ENCODE assay signal across 9 cellular contexts in the genomic region with DNA sequence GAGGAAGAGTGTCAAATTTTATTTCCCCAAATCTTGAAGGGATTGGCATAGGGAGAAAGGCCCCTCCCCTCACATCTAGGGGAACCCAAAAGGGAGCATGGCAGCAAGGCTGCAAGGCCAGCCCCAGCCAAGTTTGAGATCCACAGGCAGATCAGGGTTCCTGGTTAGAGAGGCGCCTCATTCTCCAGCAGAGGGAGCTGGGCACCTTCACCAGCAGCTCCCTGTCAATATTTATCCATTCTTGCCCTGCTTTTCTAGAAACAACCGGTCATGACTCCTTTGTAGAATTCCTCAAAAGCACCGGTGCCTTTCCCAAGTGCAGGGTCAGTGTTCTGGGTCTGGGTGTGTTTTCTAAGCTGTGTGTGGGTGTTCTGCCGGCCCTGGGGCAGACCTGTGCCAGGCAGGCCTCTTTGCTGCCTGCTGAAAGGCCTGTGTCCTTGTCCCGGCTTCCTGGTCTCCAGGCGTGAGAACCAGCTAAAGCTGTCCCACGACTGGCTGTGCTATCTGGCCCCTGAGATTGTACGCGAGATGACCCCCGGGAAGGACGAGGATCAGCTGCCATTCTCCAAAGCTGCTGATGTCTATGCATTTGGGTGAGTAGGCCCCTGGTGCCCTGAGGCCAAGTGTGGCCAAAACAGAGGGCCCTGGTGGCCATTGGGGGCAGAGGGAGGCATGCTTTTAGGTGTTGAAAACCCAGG. TPM values are rescaled to one million over a fixed set of nuclear protein-coding genes. Genes with fewer than 3 reads are reported as not detected.
A peak's percentile ranks its signal among the peaks of the same experiment; 100 is the strongest.
DNase-seq lines count a peak whose midpoint lies in the region; ATAC-seq, FAIRE-seq and TF ChIP-seq lines count a peak whose summit lies in the region.
"Had no signal": no experiment of that assay in that cellular context is flagged by ENCODE, and none has a peak within 500 bp of the region (broad histone marks: within the 10 kb centered on the region; RNA-seq: fewer than 3 reads in every experiment).

No MANE protein-coding gene starts in this region.

- no peaks in the 10 kb centered on the region for H3K9me3 ChIP-seq in DOHH2 (ENCODE audit: control insufficient read depth, insufficient read depth, low read length)
- no peaks in the 10 kb centered on the region for H3K9me3 ChIP-seq in CD8-positive, alpha-beta T cell (ENCODE audit: low read length)

- H3K79me2 ChIP-seq in DOHH2 (ENCODE audit: control insufficient read depth, low read length) (no peaks in the 10 kb centered on the region), KMS-11 (ENCODE audit: insufficient read depth, low read depth) (no peaks in the 10 kb centered on the region)

- FAIRE-seq in GM12891 (lab: Jason Lieb, UNC) = no peak

- H3K27me3 Mint-ChIP-seq in CD8-positive, alpha-beta T cell (ENCODE audit: low read depth) = no peaks in the 10 kb centered on the region

- H3F3A ChIP-seq in DOHH2 (ENCODE audit: control insufficient read depth, insufficient read depth) = no peaks in the 10 kb centered on the region

- in situ Hi-C loops in astrocyte of the cerebellum (cut with HindIII; ENCODE audit: low sequenced_read_pairs) = no loop called here

- H3K27me3 ChIP-seq in DOHH2 (ENCODE audit: control insufficient read depth, low read length) (peaks cover 5% of the 10 kb centered on the region; the same call in 1 of the 2 replicates), KMS-11 (ENCODE audit: insufficient read depth, low read depth) (no peaks in the 10 kb centered on the region)
- no peaks in the 10 kb centered on the region for H3K27me3 ChIP-seq in CD8-positive, alpha-beta T cell (ENCODE audit: insufficient read depth, low read length)

- POLR2A ChIA-PET in CD8-positive, alpha-beta T cell (lab: Charles Lee) = no interaction called here

- intact Hi-C loops in CD8-positive, alpha-beta T cell (cut with DNase I, micrococcal nuclease) = loop anchor here in 1 of 2 experiments (1.0 kb wide), 1 partner anchor 42 kb away; no protein-coding TSS in a partner anchor

- H3K36me3 ChIP-seq in DOHH2 (ENCODE audit: control insufficient read depth, low read length) (no peaks in the 10 kb centered on the region), KMS-11 (ENCODE audit: insufficient read depth) (no peaks in the 10 kb centered on the region)
- H3K36me3 ChIP-seq in CD8-positive, alpha-beta T cell (ENCODE audit: insufficient read depth, low read length) = peaks cover 9% of the 10 kb centered on the region

- H3K4me2 ChIP-seq in DOHH2 (ENCODE audit: low read length) (no peak overlapping the region), KMS-11 (no peak overlapping the region)

- H2AFZ ChIP-seq in KMS-11 (ENCODE audit: low read depth) = no peak overlapping the region

- H3K4me3 Mint-ChIP-seq in CD8-positive, alpha-beta T cell = no peak overlapping the region

- no peak overlapping the region for H3K27ac Mint-ChIP-seq in CD8-positive, alpha-beta T cell

- TF ChIP-seq POLR2A in GM12891 (IDR thresholded peaks at IDR 0.05; ENCODE audit: low read depth, low read length) = no peak

- CTCF ChIA-PET in CD8-positive, alpha-beta T cell (lab: Charles Lee) = interaction anchor here (0.7 to 18.1 kb wide), 4 partner anchors 8 to 42 kb away, joined by 3 to 181 read pairs (median 70); no protein-coding TSS in a partner anchor

- H3K4me1 ChIP-seq in DOHH2 (ENCODE audit: control insufficient read depth, low read length) (no peaks in the 10 kb centered on the region), KMS-11 (ENCODE audit: low read depth, poor library complexity, severe bottlenecking) (no peaks in the 10 kb centered on the region)
- no peaks in the 10 kb centered on the region for H3K4me1 ChIP-seq in CD8-positive, alpha-beta T cell (ENCODE audit: insufficient read depth, low read length)

- H3K9ac ChIP-seq in KMS-11 = no peak overlapping the region

- H3K4me1 Mint-ChIP-seq in CD8-positive, alpha-beta T cell (ENCODE audit: low read depth) = no peaks in the 10 kb centered on the region

- H3K27ac ChIP-seq in DOHH2 (ENCODE audit: low read depth, low read length) = no peak overlapping the region
- no peak overlapping the region for H3K27ac ChIP-seq in KMS-11
- H3K27ac ChIP-seq in CD8-positive, alpha-beta T cell (ENCODE audit: low read depth, low read length) = no peak overlapping the region
- H3K27ac ChIP-seq: SK-N-MC had no signal

- H3K4me3 ChIP-seq in DOHH2 (ENCODE audit: low read length) (no peak overlapping the region), KMS-11 (IDR thresholded peaks at IDR 0.05; ENCODE audit: insufficient read depth, low read depth, low read length) (no peak overlapping the region), astrocyte of the cerebellum (ENCODE audit: low read depth, low read length) (no peak overlapping the region)
- H3K4me3 ChIP-seq in CD8-positive, alpha-beta T cell (ENCODE audit: low read depth, low read length) = no peak overlapping the region
- H3K4me3 ChIP-seq: SK-N-MC had no signal

- DNase-seq in astrocyte of the cerebellum (ENCODE audit: low read depth) = peak; percentile 32
- DNase-seq in kidney tubule cell (ENCODE audit: low spot score) = peak; percentile 70
- DNase-seq in CD8-positive, alpha-beta T cell = no peak
- DNase-seq in KG1 (lab: John Stamatoyannopoulos, UW) = no peak
- DNase-seq in GM12891 (ENCODE audit: insufficient read length, low spot score) = no peak

- no peaks in the 10 kb centered on the region for H3K9me2 ChIP-seq in DOHH2 (replicated peaks; ENCODE audit: control insufficient read depth, low read length)

- no peaks in the 10 kb centered on the region for H4K20me1 ChIP-seq in DOHH2 (ENCODE audit: control insufficient read depth, insufficient read depth, low read depth, low read length)
- no peaks in the 10 kb centered on the region for H4K20me1 ChIP-seq in KMS-11 (ENCODE audit: insufficient read depth)

- H3K36me3 Mint-ChIP-seq in CD8-positive, alpha-beta T cell = peaks cover 73% of the 10 kb centered on the region

- TF ChIP-seq CTCF in DOHH2 (IDR thresholded peaks at IDR 0.05; ENCODE audit: low read depth, low read length, poor library complexity, severe bottlenecking) (peak; percentile 56), KMS-11 (conservative IDR thresholded peaks at IDR 0.05; ENCODE audit: low read depth, low read length) (peak; percentile 63), astrocyte of the cerebellum (IDR thresholded peaks at IDR 0.05; ENCODE audit: low read depth, low read length, missing control alignments) (peak; percentile 78)
- TF ChIP-seq CTCF in CD8-positive, alpha-beta T cell (IDR thresholded peaks at IDR 0.05) = no peak

- no peaks in the 10 kb centered on the region for H3K9me3 Mint-ChIP-seq in CD8-positive, alpha-beta T cell

- no peak for ATAC-seq in CD8-positive, alpha-beta T cell
- ATAC-seq in GM19324 (IDR thresholded peaks at IDR 0.05; ENCODE audit: low FRiP score, unreplicated experiment) = no peak

TF ChIP-seq in GM12891, 5 proteins besides CTCF, POLR2A, EP300 and RAD21:
- no peak for TF ChIP-seq POLR2AphosphoS5 (IDR thresholded peaks at IDR 0.05; ENCODE audit: low read depth, low read length)
- no peak for TF ChIP-seq SPI1 (IDR thresholded peaks at IDR 0.05; ENCODE audit: low read depth, low read length)
- TF ChIP-seq POU2F2 (IDR thresholded peaks at IDR 0.05; ENCODE audit: low read depth, low read length) = no peak
- TF ChIP-seq PAX5 (IDR thresholded peaks at IDR 0.05; ENCODE audit: insufficient read depth, low read length, severe bottlenecking) = no peak
- no peak for TF ChIP-seq TAF1 (IDR thresholded peaks at IDR 0.05; ENCODE audit: low read depth, low read length)

RNA-seq across cellular contexts. Expression of a gene that starts 21.2 kb away (rescaled TPM):
- total RNA-seq in CD8-positive, alpha-beta T cell = 10 to 100 TPM; 13.9 to 14.9 TPM
- 380 TPM for polyA plus RNA-seq in GM12891 (2012; ENCODE audit: low read depth, missing spikeins)

Comparison
In these comparisons a context has a peak if more than half of its experiments do, and no peak if none do; other contexts are left out.
1. DNase-seq: peak in astrocyte of the cerebellum (single experiment) and kidney tubule cell (single experiment); none in CD8-positive, alpha-beta T cell (0 of 7), KG1 (single experiment) and GM12891 (single experiment).